Comparison of ENCODE assay signal across 26 cellular contexts in the genomic region with DNA sequence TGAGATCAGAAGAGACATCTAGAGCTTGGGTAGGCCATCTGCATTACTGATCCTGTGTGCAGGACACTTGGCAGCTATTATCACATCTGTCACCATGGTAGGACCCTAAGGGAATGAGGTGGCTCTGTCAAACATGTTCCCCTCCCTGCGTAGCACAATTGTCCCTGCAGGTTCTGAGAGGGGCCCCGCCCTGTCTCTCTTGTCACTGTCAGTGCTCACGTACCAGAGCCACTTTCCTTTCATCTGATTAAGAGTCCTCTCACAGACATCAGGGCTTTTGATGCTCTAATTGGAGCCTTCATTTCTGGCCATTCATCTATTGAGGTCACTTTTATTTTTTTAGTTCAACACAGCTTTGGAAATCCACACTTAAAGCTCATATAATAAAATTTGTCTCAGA.
"Had no signal": no experiment of that assay in that cellular context is flagged by ENCODE, and none has a peak within 500 bp of the region (broad histone marks: within the 10 kb centered on the region; RNA-seq: fewer than 3 reads in every experiment).

No MANE protein-coding gene starts in this region.

- H3K27ac ChIP-seq: neutrophil, pancreas, prostate gland, right lobe of liver, sigmoid colon, stomach, thoracic aorta, thyroid gland, tibial nerve, upper lobe of left lung, vagina had no signal

- H3K27me3 Mint-ChIP-seq: natural killer cell treated with Interleukin-12 subunit alpha and Interleukin-12 subunit beta and Interleukin-15 and Interleukin-18, amount 100 ng/mL, for 72 hours; stimulated activated naive B cell treated with anti-CD40 and anti-IgM and Interleukin-4, amounts not matched to agents 10 μg/mL and 1 μg/mL and 100 μg/mL, for 72 hours; stimulated activated naive CD8-positive, alpha-beta T cell treated with anti-CD3 and anti-CD28 coated beads, Interleukin-15, Interleukin-2, amounts not matched to agents 100 ng/mL and 50 ng/mL, for 24 hours had no signal

- H3K4me1 ChIP-seq: pancreas, prostate gland, right lobe of liver, sigmoid colon, stomach, thyroid gland, tibial nerve, upper lobe of left lung, vagina had no signal

- H3K4me1 Mint-ChIP-seq: neural crest cell; stimulated activated effector memory CD8-positive, alpha-beta T cell treated with anti-CD3 and anti-CD28 coated beads, Interleukin-12 subunit alpha, Interleukin-12 subunit beta, amount 100 ng/mL, for 72 hours; stimulated activated naive B cell treated with anti-CD40 and anti-IgM and Interleukin-4, amounts not matched to agents 10 μg/mL and 1 μg/mL and 100 μg/mL, for 72 hours had no signal

- H3K36me3 Mint-ChIP-seq: stimulated activated effector memory CD8-positive, alpha-beta T cell treated with anti-CD3 and anti-CD28 coated beads, Interleukin-12 subunit alpha, Interleukin-12 subunit beta, amount 100 ng/mL, for 72 hours; stimulated activated naive B cell treated with anti-CD40 and anti-IgM and Interleukin-4, amounts not matched to agents 10 μg/mL and 1 μg/mL and 100 μg/mL, for 72 hours had no signal

- H3K4me3 Mint-ChIP-seq: natural killer cell treated with Interleukin-12 subunit alpha and Interleukin-12 subunit beta and Interleukin-15 and Interleukin-18, amount 100 ng/mL, for 72 hours; nephron progenitor cell; neural crest cell; stimulated activated effector memory CD8-positive, alpha-beta T cell treated with anti-CD3 and anti-CD28 coated beads, Interleukin-12 subunit alpha, Interleukin-12 subunit beta, amount 100 ng/mL, for 72 hours; stimulated activated naive B cell treated with anti-CD40 and anti-IgM and Interleukin-4, amounts not matched to agents 10 μg/mL and 1 μg/mL and 100 μg/mL, for 72 hours; stimulated activated naive CD8-positive, alpha-beta T cell treated with anti-CD3 and anti-CD28 coated beads, Interleukin-15, Interleukin-2, amounts not matched to agents 100 ng/mL and 50 ng/mL, for 24 hours had no signal

- DNase-seq: nephron progenitor cell; nucleus accumbens; pancreas; right cardiac atrium; right lobe of liver; sigmoid colon; small intestine; stimulated activated CD4-positive, alpha-beta T cell treated with anti-CD3 and anti-CD28 coated beads, Interleukin-15, amount 100 ng/mL, for 24 hours; stimulated activated CD4-positive, alpha-beta T cell treated with anti-CD3 and anti-CD28 coated beads, Interleukin-2, amount 100 ng/mL, for 24 hours; stimulated activated CD4-positive, alpha-beta T cell treated with anti-CD3 and anti-CD28 coated beads, Interleukin-2, amount 100 ng/mL, for 48 hours; stimulated activated CD4-positive, alpha-beta T cell treated with anti-CD3 and anti-CD28 coated beads, Interleukin-4, amount 100 ng/mL, for 24 hours; stimulated activated naive B cell treated with anti-CD40 and anti-IgM and Interleukin-4, amounts not matched to agents 10 μg/mL and 1 μg/mL and 100 μg/mL, for 72 hours; stimulated activated naive CD4-positive, alpha-beta T cell treated with Interleukin-2 at 50 U/mL for 16 hours; stomach; thyroid gland; trophoblast cell; upper lobe of left lung had no signal

- H3K4me3 ChIP-seq: pancreas, prostate gland, right lobe of liver, sigmoid colon, stomach, thoracic aorta, thyroid gland, tibial nerve, upper lobe of left lung, vagina had no signal

- H3K36me3 ChIP-seq: neutrophil, pancreas, prostate gland, right lobe of liver, sigmoid colon, stomach, thoracic aorta, thyroid gland, tibial nerve, upper lobe of left lung, vagina had no signal

- H3K9me3 Mint-ChIP-seq: natural killer cell treated with Interleukin-12 subunit alpha and Interleukin-12 subunit beta and Interleukin-15 and Interleukin-18, amount 100 ng/mL, for 72 hours; neural crest cell; stimulated activated effector memory CD8-positive, alpha-beta T cell treated with anti-CD3 and anti-CD28 coated beads, Interleukin-12 subunit alpha, Interleukin-12 subunit beta, amount 100 ng/mL, for 72 hours; stimulated activated naive B cell treated with anti-CD40 and anti-IgM and Interleukin-4, amounts not matched to agents 10 μg/mL and 1 μg/mL and 100 μg/mL, for 72 hours; stimulated activated naive CD8-positive, alpha-beta T cell treated with anti-CD3 and anti-CD28 coated beads, Interleukin-15, Interleukin-2, amounts not matched to agents 100 ng/mL and 50 ng/mL, for 24 hours had no signal

- H3K9me3 ChIP-seq: neutrophil, pancreas, prostate gland, right lobe of liver, sigmoid colon, stomach, thoracic aorta, thyroid gland, tibial nerve, upper lobe of left lung, vagina had no signal

- ATAC-seq: natural killer cell treated with Interleukin-12 subunit alpha and Interleukin-12 subunit beta and Interleukin-15 and Interleukin-18, amount 100 ng/mL, for 72 hours; pancreas; right cardiac atrium; stimulated activated effector memory CD8-positive, alpha-beta T cell treated with anti-CD3 and anti-CD28 coated beads, Interleukin-12 subunit alpha, Interleukin-12 subunit beta, amount 100 ng/mL, for 72 hours; stimulated activated naive B cell treated with anti-CD40 and anti-IgM and Interleukin-4, amounts not matched to agents 10 μg/mL and 1 μg/mL and 100 μg/mL, for 72 hours had no signal

- H3K27me3 ChIP-seq: neutrophil, pancreas, right lobe of liver, sigmoid colon, stomach, thyroid gland, tibial nerve, upper lobe of left lung, vagina had no signal
